Comparison of ENCODE assay signal across 9 cellular contexts in genomic region chr3:16849795-16850194, GRCh38. TPM values are rescaled to one million over a fixed set of nuclear protein-coding genes. Genes with fewer than 3 reads are reported as not detected.
DNase-seq lines count a peak whose midpoint lies in the region; ATAC-seq and TF ChIP-seq lines count a peak whose summit lies in the region.
"Had no signal": no experiment of that assay in that cellular context is flagged by ENCODE, and none has a peak within 500 bp of the region (broad histone marks: within the 10 kb centered on the region; RNA-seq: fewer than 3 reads in every experiment).

No MANE protein-coding gene starts in this region.

- H3K9me2 ChIP-seq in DOHH2 (replicated peaks; ENCODE audit: control insufficient read depth, low read length), result no peaks in the 10 kb centered on the region

- peak overlapping the region; percentile 59 to 79 (median 76) for H3K4me3 Mint-ChIP-seq in naive thymus-derived CD8-positive, alpha-beta T cell
- no peak overlapping the region for H3K4me3 Mint-ChIP-seq in mesothelial cell of epicardium

- no peaks in the 10 kb centered on the region for H3K9me3 ChIP-seq in DOHH2 (ENCODE audit: control insufficient read depth, insufficient read depth, low read length)

- H4K20me1 ChIP-seq in DOHH2 (ENCODE audit: control insufficient read depth, insufficient read depth, low read depth, low read length), result no peaks in the 10 kb centered on the region

- peaks cover 23 to 50% (median 44%) of the 10 kb centered on the region in 4 donors for H3K4me1 Mint-ChIP-seq in naive thymus-derived CD8-positive, alpha-beta T cell
- no peaks in the 10 kb centered on the region for H3K4me1 Mint-ChIP-seq in mesothelial cell of epicardium

- TF ChIP-seq CTCF in DOHH2 (IDR thresholded peaks at IDR 0.05; ENCODE audit: low read depth, low read length, poor library complexity, severe bottlenecking), result no peak
- no peak for TF ChIP-seq CTCF in mesothelial cell of epicardium (IDR thresholded peaks at IDR 0.05; ENCODE audit: unreplicated experiment)

- peak overlapping the region; percentile 35 for H3K4me3 ChIP-seq in DOHH2 (ENCODE audit: low read length)

- no peaks in the 10 kb centered on the region for H3K27me3 ChIP-seq in DOHH2 (ENCODE audit: control insufficient read depth, low read length)

- H3K27ac Mint-ChIP-seq in naive thymus-derived CD8-positive, alpha-beta T cell, result peak overlapping the region; percentile 73 to 93 (median 87)
- H3K27ac Mint-ChIP-seq in mesothelial cell of epicardium, result no peak overlapping the region

- no peaks in the 10 kb centered on the region for H3K36me3 Mint-ChIP-seq in naive thymus-derived CD8-positive, alpha-beta T cell
- H3K36me3 Mint-ChIP-seq in mesothelial cell of epicardium, result no peaks in the 10 kb centered on the region

- H3F3A ChIP-seq in DOHH2 (ENCODE audit: control insufficient read depth, insufficient read depth), result no peaks in the 10 kb centered on the region

- H3K27ac ChIP-seq in DOHH2 (ENCODE audit: low read depth, low read length) (no peak overlapping the region), cingulate gyrus (ENCODE audit: low read depth, low read length) (peak overlapping the region; percentile 55)

- H3K9me3 Mint-ChIP-seq in naive thymus-derived CD8-positive, alpha-beta T cell, result no peaks in the 10 kb centered on the region
- H3K9me3 Mint-ChIP-seq in mesothelial cell of epicardium, result no peaks in the 10 kb centered on the region

- no peaks in the 10 kb centered on the region for H3K36me3 ChIP-seq in DOHH2 (ENCODE audit: control insufficient read depth, low read length)

- no peaks in the 10 kb centered on the region for H3K79me2 ChIP-seq in DOHH2 (ENCODE audit: control insufficient read depth, low read length)

- DNase-seq in KBM-7 (peak; percentile 26), mesothelial cell of epicardium (ENCODE audit: low spot score in 2 of 2, unreplicated experiment in 2 of 2) (no peak), NCI-H446 (lab: John Stamatoyannopoulos, UW) (no peak), HuH-7 (ENCODE audit: low spot score) (no peak)
- no peak for DNase-seq in naive thymus-derived CD8-positive, alpha-beta T cell
- DNase-seq: NCI-H82 had no signal

- peaks cover 9% of the 10 kb centered on the region for H3K4me1 ChIP-seq in DOHH2 (ENCODE audit: control insufficient read depth, low read length)

- in situ Hi-C loops in KBM-7 (cut with MboI; ENCODE audit: low pct_unique_long_range_greater_than_20kb, low sequenced_read_pairs), result no loop called here

- no peaks in the 10 kb centered on the region for H3K27me3 Mint-ChIP-seq in naive thymus-derived CD8-positive, alpha-beta T cell
- H3K27me3 Mint-ChIP-seq in mesothelial cell of epicardium (ENCODE audit: low read depth), result peaks cover 23% of the 10 kb centered on the region

- H3K4me2 ChIP-seq in DOHH2 (ENCODE audit: low read length), result peak overlapping the region; percentile 40

- POLR2A ChIA-PET in naive thymus-derived CD8-positive, alpha-beta T cell (lab: Charles Lee), result interaction anchor here (0.5 to 1.2 kb wide), 4 partner anchors 9 to 1646 kb away, joined by 3 to 4 read pairs (median 3); no protein-coding TSS in a partner anchor

- ATAC-seq in naive thymus-derived CD8-positive, alpha-beta T cell, result peak in 1 of 2 donors; percentile 49
- no peak for ATAC-seq in HG03457 (IDR thresholded peaks at IDR 0.05; ENCODE audit: unreplicated experiment)

RNA-seq across cellular contexts. Expression of gene PLCL2, which starts 35.0 kb away (rescaled TPM):
- total RNA-seq in naive thymus-derived CD8-positive, alpha-beta T cell, result 10 to 100 TPM; 85.0 to 86.3 TPM
- 10 to 100 TPM; 57.7 to 84.4 (median 69.1) TPM for polyA plus RNA-seq in naive thymus-derived CD8-positive, alpha-beta T cell
- total RNA-seq in mesothelial cell of epicardium, result 3.6 to 3.7 TPM (median 3.6 TPM) in 3 replicates

Comparison
In these comparisons a context has a peak if more than half of its experiments do, and no peak if none do; other contexts are left out.
1. RNA of gene PLCL2, which starts 35.0 kb away (total RNA-seq): 85.0 to 86.3 TPM in naive thymus-derived CD8-positive, alpha-beta T cell; 3.6 to 3.7 TPM in mesothelial cell of epicardium; every median in the first group is over 10 times any median in the second.